17 cellular contexts compared by ENCODE assay signal in the genomic region with DNA sequence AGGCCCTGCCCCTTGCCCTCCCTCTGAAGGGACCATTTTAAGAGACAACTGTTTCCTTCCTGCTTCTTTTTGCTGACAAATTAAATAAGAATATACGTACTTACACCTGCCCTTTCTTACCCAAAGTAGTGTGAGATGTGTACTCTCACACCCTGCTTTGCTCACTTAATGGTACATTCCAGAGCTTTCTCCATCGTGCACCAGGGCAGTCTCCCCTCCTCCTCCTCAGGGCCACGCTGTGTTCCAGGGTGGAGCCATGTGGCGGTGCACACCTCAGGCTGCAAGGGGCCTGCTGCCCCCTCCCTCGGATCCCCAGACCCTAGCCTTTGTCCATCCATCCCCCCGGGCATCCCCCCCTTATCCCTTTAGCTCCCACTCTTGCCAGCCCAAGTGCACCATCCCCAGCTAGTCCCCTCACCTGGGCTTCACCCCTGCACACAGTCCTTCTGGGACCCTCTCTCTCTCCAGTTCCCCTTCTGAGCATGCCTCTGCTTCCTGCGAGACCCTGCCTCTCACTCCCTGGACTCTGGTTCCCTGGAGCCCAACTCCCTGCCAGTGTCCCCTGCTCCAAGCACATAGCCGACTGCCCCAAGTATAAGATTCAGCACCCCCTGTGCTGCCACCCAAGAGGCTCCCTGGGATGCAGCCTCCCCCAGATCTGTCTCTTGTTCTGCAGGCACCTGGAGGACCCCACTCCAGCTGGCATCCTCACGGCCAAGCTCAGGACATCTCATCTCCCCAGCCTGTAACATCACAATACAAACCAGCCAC.
DNase-seq lines count a peak whose midpoint lies in the region; ATAC-seq, FAIRE-seq and TF ChIP-seq lines count a peak whose summit lies in the region.
"Had no signal": no experiment of that assay in that cellular context is flagged by ENCODE, and none has a peak within 500 bp of the region (broad histone marks: within the 10 kb centered on the region; RNA-seq: fewer than 3 reads in every experiment).

No MANE protein-coding gene starts in this region.

- no peaks in the 10 kb centered on the region for H3K9me1 ChIP-seq in K562 (ENCODE audit: control insufficient read depth, insufficient read depth, low read length)

- ATAC-seq in K562 (no peak), HG03135 (IDR thresholded peaks at IDR 0.05; ENCODE audit: unreplicated experiment) (no peak)

- H3K79me2 ChIP-seq in K562 (ENCODE audit: control insufficient read depth, insufficient read depth, low read length): no peaks in the 10 kb centered on the region

- H3K9ac ChIP-seq in K562 (ENCODE audit: insufficient read depth in 1 of 2, low read depth in 2 of 2, low read length in 2 of 2) (no peak overlapping the region), kidney (ENCODE audit: low read length in 2 of 2) (no peak overlapping the region)

- TF ChIP-seq CTCF in HEK293 (tag by site-specific recombination; IDR thresholded peaks at IDR 0.05): no peak
- TF ChIP-seq CTCF in K562 (IDR thresholded peaks at IDR 0.05 in 2 of 3, conservative IDR thresholded peaks at IDR 0.05 in 1 of 3; ENCODE audit: insufficient read depth in 2 of 3, low read depth in 1 of 3, low read length in 3 of 3): no peak
- TF ChIP-seq CTCF in kidney (IDR thresholded peaks at IDR 0.05; ENCODE audit: borderline replicate concordance, extremely low read depth, insufficient read depth): no peak
- no peak for TF ChIP-seq CTCF in sigmoid colon (IDR thresholded peaks at IDR 0.05)

- H3K9me3 ChIP-seq in HEK293 (ENCODE audit: control insufficient read depth, insufficient read depth, low read depth, low read length): no peaks in the 10 kb centered on the region
- no peaks in the 10 kb centered on the region for H3K9me3 ChIP-seq in K562 (replicated peaks; ENCODE audit: control insufficient read depth, insufficient read depth, low read depth, low read length)
- no peaks in the 10 kb centered on the region for H3K9me3 ChIP-seq in kidney (ENCODE audit: control insufficient read depth in 1 of 2, low read length in 2 of 2)
- H3K9me3 ChIP-seq in sigmoid colon: no peaks in the 10 kb centered on the region

- no peak for FAIRE-seq in K562 (lab: Jason Lieb, UNC)
- FAIRE-seq in kidney (lab: Jason Lieb, UNC): no peak
- FAIRE-seq: H54 had no signal

- WGBS in K562 (ENCODE audit: insufficient coverage, low coverage, missing lambda C conversion rate): 4% methylated on average over 9 of the region's 9 CpGs
- WGBS in sigmoid colon, 2 donors: 56 to 70% methylated on average over 9 of the region's 9 CpGs

- CTCF ChIA-PET in HEK293 (lab: Yijun Ruan, JAX) (interaction anchor here (0.6 kb wide), 1 partner anchor 265 kb away, joined by 6 read pairs; no protein-coding TSS in a partner anchor), K562 (lab: Yijun Ruan, JAX; ENCODE audit: low intra/inter-chr PET ratio) (no interaction called here)

- TF ChIP-seq EP300 in K562 (IDR thresholded peaks at IDR 0.05; ENCODE audit: low read length) (no peak), sigmoid colon (IDR thresholded peaks at IDR 0.05) (no peak)

- no peak overlapping the region for H3K4me2 ChIP-seq in K562 (ENCODE audit: insufficient read depth, low read length)

- peaks cover 36 to 82% of the 10 kb centered on the region in 2 experiments for H3K27me3 ChIP-seq in K562 (ENCODE audit: control insufficient read depth in 2 of 2, insufficient read depth in 2 of 2, low read length in 2 of 2)
- no peaks in the 10 kb centered on the region for H3K27me3 ChIP-seq in sigmoid colon

- H3K4me3 ChIP-seq in HEK293 (ENCODE audit: low read depth, low read length): no peak overlapping the region
- H3K4me3 ChIP-seq in K562: no peak overlapping the region
- no peak overlapping the region for H3K4me3 ChIP-seq in kidney (ENCODE audit: low read length in 2 of 2)
- H3K4me3 ChIP-seq in sigmoid colon: no peak overlapping the region

- H3K27ac ChIP-seq in HEK293 (ENCODE audit: extremely low read depth, low read depth, low read length) (no peak overlapping the region), K562 (ENCODE audit: extremely low read depth, low read depth, low read length) (no peak overlapping the region), kidney (ENCODE audit: low read depth in 2 of 2, low read length in 2 of 2) (no peak overlapping the region), sigmoid colon (no peak overlapping the region)
- H3K27ac ChIP-seq: RWPE1 had no signal

- H3K4me1 ChIP-seq in HEK293 (ENCODE audit: control insufficient read depth, insufficient read depth, low read length) (no peaks in the 10 kb centered on the region), K562 (replicated peaks in 1 of 2; ENCODE audit: control insufficient read depth in 2 of 2, insufficient read depth in 2 of 2, low read length in 2 of 2) (0 out of 5 replicates have a peak, but pooled peaks cover 0 to 3% of the 10 kb centered on the region in 2 experiments), kidney (ENCODE audit: control insufficient read depth in 1 of 2, insufficient read depth in 1 of 2, low read depth in 1 of 2, low read length in 2 of 2) (no peaks in the 10 kb centered on the region), sigmoid colon (no peaks in the 10 kb centered on the region)

- no peak overlapping the region for H2AFZ ChIP-seq in K562 (ENCODE audit: low read depth, low read length)

- no peak for TF ChIP-seq RAD21 in K562 (CRISPR knock-in tag; conservative IDR thresholded peaks at IDR 0.05 in 1 of 2, IDR thresholded peaks at IDR 0.05 in 1 of 2)

- no TSS peak for BruUV-seq in K562 (replicated peaks; lab: Mats Ljungman, UMichigan)

- POLR2A ChIA-PET in HEK293 (lab: Yijun Ruan, JAX) (no interaction called here), K562 (lab: Yijun Ruan, JAX) (interaction anchor here (0.6 kb wide), 1 partner anchor 8 kb away, joined by 3 read pairs; no protein-coding TSS in a partner anchor)

- DNase-seq in K562 (ENCODE audit: extremely low read depth in 1 of 4, low spot score in 3 of 4) (no peak), kidney (peak; percentile 35), sigmoid colon (peak; percentile 22), globus pallidus (ENCODE audit: low spot score) (no peak), inferior parietal cortex (ENCODE audit: extremely low spot score) (no peak)
- DNase-seq: ACHN; AML-193; CD4-positive, CD25-positive, alpha-beta regulatory T cell; EL; NCI-H1417; NCI-H1930; NCI-H2171; NCI-H446 treated with DMSO at 0.1 percent for 48 hours had no signal

- peaks cover 6% of the 10 kb centered on the region; the same call in 1 of the 2 replicates for H4K20me1 ChIP-seq in K562 (replicated peaks; ENCODE audit: control insufficient read depth, insufficient read depth, low read length)

- H3K36me3 ChIP-seq in HEK293 (ENCODE audit: control insufficient read depth in 2 of 2, insufficient read depth in 1 of 2, low read length in 2 of 2) (no peaks in the 10 kb centered on the region), K562 (ENCODE audit: control insufficient read depth, insufficient read depth, low read length) (no peaks in the 10 kb centered on the region), kidney (ENCODE audit: control insufficient read depth in 1 of 2, insufficient read depth in 2 of 2, low read length in 2 of 2) (no peaks in the 10 kb centered on the region), sigmoid colon (no peaks in the 10 kb centered on the region)

- in situ Hi-C loops in K562 (cut with MboI): no loop called here

- intact Hi-C loops in K562 (cut with micrococcal nuclease): no loop called here
- intact Hi-C loops in kidney (cut with DNase I): no loop called here
- intact Hi-C loops in sigmoid colon (cut with DNase I): no loop called here

- TF ChIP-seq POLR2A in K562 (conservative IDR thresholded peaks at IDR 0.05) (no peak), sigmoid colon (IDR thresholded peaks at IDR 0.05) (no peak)

TF ChIP-seq in HEK293, 187 proteins besides CTCF, POLR2A, EP300 and RAD21 (continues in another document):
- no peak for TF ChIP-seq RBAK (tag by site-specific recombination; IDR thresholded peaks at IDR 0.05)

TF ChIP-seq in K562, 482 proteins besides CTCF, POLR2A, EP300 and RAD21:
- TF ChIP-seq ZNF79 (CRISPR knock-in tag; IDR thresholded peaks at IDR 0.05; ENCODE audit: low read depth) (no peak), PRDM10 (IDR thresholded peaks at IDR 0.05; ENCODE audit: partially characterized antibody) (peak; percentile 84)

Comparison
In these comparisons a context has a peak if more than half of its experiments do, and no peak if none do; other contexts are left out.
1. DNase-seq: peak in kidney (single experiment) and sigmoid colon (single experiment); none in K562 (0 of 4), globus pallidus (single experiment) and inferior parietal cortex (single experiment).
2. Of the 44 proteins assayed by ChIP-seq in both K562 and HEK293: peak only in K562: none; only in HEK293: none; in both: PRDM10; in neither: 43.